In genomic region chr10:48412933-48413332, GRCh38 we compare ENCODE assay signal across 29 cellular contexts.
"Had no signal": no experiment of that assay in that cellular context is flagged by ENCODE, and none has a peak within 500 bp of the region (broad histone marks: within the 10 kb centered on the region; RNA-seq: fewer than 3 reads in every experiment).

No MANE protein-coding gene starts in this region.

- FAIRE-seq: small intestine, urothelium cell line had no signal

- H3K4me3 ChIP-seq: neural progenitor cell, ovary, psoas muscle, right lobe of liver, sigmoid colon, stomach, thoracic aorta, thyroid gland, tibial nerve, upper lobe of left lung, vagina had no signal

- H3K4me1 ChIP-seq: neural progenitor cell, psoas muscle, right lobe of liver, sigmoid colon, tibial nerve, vagina had no signal

- ATAC-seq: natural killer cell; psoas muscle; right cardiac atrium; right lobe of liver; stimulated activated effector memory CD8-positive, alpha-beta T cell treated with anti-CD3 and anti-CD28 coated beads, Interleukin-12 subunit alpha, Interleukin-12 subunit beta, amount 100 ng/mL, for 72 hours; stimulated activated naive B cell treated with anti-CD40 and anti-IgM and Interleukin-4, amounts not matched to agents 10 μg/mL and 1 μg/mL and 100 μg/mL, for 72 hours had no signal

- H3K9ac ChIP-seq: neural progenitor cell, parathyroid adenoma had no signal

- H3K4me3 Mint-ChIP-seq: natural killer cell; nephron; neural progenitor cell; stimulated activated effector memory CD8-positive, alpha-beta T cell treated with anti-CD3 and anti-CD28 coated beads, Interleukin-12 subunit alpha, Interleukin-12 subunit beta, amount 100 ng/mL, for 72 hours; stimulated activated naive B cell treated with anti-CD40 and anti-IgM and Interleukin-4, amounts not matched to agents 10 μg/mL and 1 μg/mL and 100 μg/mL, for 72 hours; stimulated activated naive CD8-positive, alpha-beta T cell treated with anti-CD3 and anti-CD28 coated beads, Interleukin-15, Interleukin-2, amounts not matched to agents 100 ng/mL and 50 ng/mL, for 24 hours had no signal

- H3K27ac Mint-ChIP-seq: natural killer cell; nephron; neural progenitor cell; progenitor cell of endocrine pancreas; stimulated activated effector memory CD8-positive, alpha-beta T cell treated with anti-CD3 and anti-CD28 coated beads, Interleukin-12 subunit alpha, Interleukin-12 subunit beta, amount 100 ng/mL, for 72 hours; stimulated activated naive B cell treated with anti-CD40 and anti-IgM and Interleukin-4, amounts not matched to agents 10 μg/mL and 1 μg/mL and 100 μg/mL, for 72 hours; stimulated activated naive CD8-positive, alpha-beta T cell treated with anti-CD3 and anti-CD28 coated beads, Interleukin-15, Interleukin-2, amounts not matched to agents 100 ng/mL and 50 ng/mL, for 24 hours had no signal

- H3K27ac ChIP-seq: neural progenitor cell, ovary, parathyroid adenoma, psoas muscle, right lobe of liver, sigmoid colon, stomach, thoracic aorta, thyroid gland, tibial nerve, upper lobe of left lung, vagina had no signal

- H3K36me3 ChIP-seq: ovary had no signal

- H3K27me3 ChIP-seq: neural progenitor cell, ovary, right lobe of liver, sigmoid colon, stomach, thyroid gland, tibial nerve, upper lobe of left lung, vagina had no signal

- H3K4me1 Mint-ChIP-seq: natural killer cell; nephron; neural progenitor cell; stimulated activated effector memory CD8-positive, alpha-beta T cell treated with anti-CD3 and anti-CD28 coated beads, Interleukin-12 subunit alpha, Interleukin-12 subunit beta, amount 100 ng/mL, for 72 hours; stimulated activated naive B cell treated with anti-CD40 and anti-IgM and Interleukin-4, amounts not matched to agents 10 μg/mL and 1 μg/mL and 100 μg/mL, for 72 hours had no signal

- H3K4me2 ChIP-seq: neural progenitor cell had no signal

- DNase-seq: natural killer cell; occipital lobe; ovary; posterior cingulate gyrus; psoas muscle; right cardiac atrium; right lobe of liver; sigmoid colon; small intestine; stimulated activated CD4-positive, alpha-beta T cell treated with anti-CD3 and anti-CD28 coated beads, Interleukin-15, amount 100 ng/mL, for 24 hours; stimulated activated CD4-positive, alpha-beta T cell treated with anti-CD3 and anti-CD28 coated beads, Interleukin-2, amount 100 ng/mL, for 24 hours; stimulated activated CD4-positive, alpha-beta T cell treated with anti-CD3 and anti-CD28 coated beads, Interleukin-2, amount 100 ng/mL, for 48 hours; stimulated activated CD4-positive, alpha-beta T cell treated with anti-CD3 and anti-CD28 coated beads, Interleukin-4, amount 100 ng/mL, for 24 hours; stimulated activated naive B cell treated with anti-CD40 and anti-IgM and Interleukin-4, amounts not matched to agents 10 μg/mL and 1 μg/mL and 100 μg/mL, for 72 hours; stimulated activated naive CD4-positive, alpha-beta T cell treated with Interleukin-2 at 50 U/mL for 16 hours; stomach; thyroid gland; trophoblast cell; upper lobe of left lung had no signal

- H2AFZ ChIP-seq: neural progenitor cell, parathyroid adenoma had no signal

- H3K27me3 Mint-ChIP-seq: progenitor cell of endocrine pancreas; stimulated activated naive B cell treated with anti-CD40 and anti-IgM and Interleukin-4, amounts not matched to agents 10 μg/mL and 1 μg/mL and 100 μg/mL, for 72 hours; stimulated activated naive CD8-positive, alpha-beta T cell treated with anti-CD3 and anti-CD28 coated beads, Interleukin-15, Interleukin-2, amounts not matched to agents 100 ng/mL and 50 ng/mL, for 24 hours had no signal

- H3K9me3 ChIP-seq: ovary, right lobe of liver, thyroid gland had no signal
